In the genomic region with DNA sequence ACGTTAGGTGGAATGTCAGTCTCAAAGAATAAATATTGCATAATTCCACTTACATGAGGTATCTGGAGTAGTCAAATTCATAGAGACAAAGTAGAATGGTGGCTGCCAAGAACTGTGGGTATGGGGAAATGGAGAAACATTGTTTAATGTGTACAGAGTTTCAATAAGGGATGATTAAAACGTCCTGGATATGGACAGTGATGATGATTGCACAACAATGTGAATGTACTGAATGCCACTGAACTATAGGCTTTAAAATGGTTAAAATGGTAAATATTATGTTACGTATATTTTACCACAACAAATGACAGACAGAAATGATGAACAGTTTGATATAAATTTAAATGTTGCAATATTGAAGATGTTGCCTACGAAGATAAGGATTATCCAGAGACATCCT, we compare ENCODE assay signal across 36 cellular contexts.
"Had no signal": no experiment of that assay in that cellular context is flagged by ENCODE, and none has a peak within 500 bp of the region (broad histone marks: within the 10 kb centered on the region; RNA-seq: fewer than 3 reads in every experiment).

No MANE protein-coding gene starts in this region.

- H3K9me3 ChIP-seq: MG63 had no signal

- H3K36me3 ChIP-seq: MG63 had no signal

- H3K4me3 ChIP-seq: MG63 had no signal

- DNase-seq: Karpas-422, Kasumi-1, MG63, MM.1S, MV-4-11, NCI-H1048, NCI-H1092, NCI-H1092 treated with DMSO at 0.1 percent for 48 hours, NCI-H1105, NCI-H1105 treated with DMSO at 0.1 percent for 48 hours, NCI-H1417, NCI-H1417 treated with DMSO at 0.1 percent for 48 hours, NCI-H1436, NCI-H1436 treated with DMSO at 0.1 percent for 48 hours, NCI-H146, NCI-H1694, NCI-H1694 treated with DMSO at 0.1 percent for 48 hours, NCI-H187, NCI-H187 treated with DMSO at 0.1 percent for 48 hours, NCI-H1930, NCI-H2029, NCI-H2029 treated with DMSO at 0.1 percent for 48 hours, NCI-H2081, NCI-H2081 treated with DMSO at 0.1 percent for 48 hours, NCI-H2107, NCI-H2171, NCI-H2171 treated with DMSO at 0.1 percent for 48 hours, NCI-H2227 treated with DMSO at 0.1 percent for 48 hours, NCI-H226, NCI-H345, NCI-H446, NCI-H446 treated with DMSO at 0.1 percent for 48 hours, NCI-H510A, NCI-H510A treated with DMSO at 0.1 percent for 48 hours, NCI-H524, NCI-H524 treated with DMSO at 0.1 percent for 48 hours had no signal

- H3K27me3 ChIP-seq: MG63 had no signal
